Comparison of ENCODE assay signal across 10 cellular contexts in genomic region chrX:124736553-124737240, GRCh38.
DNase-seq lines count a peak whose midpoint lies in the region; ATAC-seq and TF ChIP-seq lines count a peak whose summit lies in the region.
"Had no signal": no experiment of that assay in that cellular context is flagged by ENCODE, and none has a peak within 500 bp of the region (broad histone marks: within the 10 kb centered on the region; RNA-seq: fewer than 3 reads in every experiment).

No MANE protein-coding gene starts in this region.

- 53 to 59% methylated on average over 4 of the region's 9 CpGs for WGBS in gastroesophageal sphincter (ENCODE audit: low coverage in 1 of 2), 2 donors

- no peak overlapping the region for H3K9ac ChIP-seq in neural progenitor cell

- TF ChIP-seq CTCF in neural progenitor cell (IDR thresholded peaks at IDR 0.05) (no peak), gastroesophageal sphincter (IDR thresholded peaks at IDR 0.05) (no peak), osteocyte (IDR thresholded peaks at IDR 0.05) (no peak)

- H3K27ac Mint-ChIP-seq in CD8-positive, alpha-beta memory T cell: peak overlapping the region; percentile 62 to 94 (median 80)
- H3K27ac Mint-ChIP-seq in neural progenitor cell (no peak overlapping the region), osteocyte (ENCODE audit: unreplicated experiment) (no peak overlapping the region)

- ATAC-seq in gastroesophageal sphincter (no peak), GM19463 (IDR thresholded peaks at IDR 0.05; ENCODE audit: unreplicated experiment) (no peak)
- ATAC-seq: GM12878 had no signal

- no peaks in the 10 kb centered on the region for H3K79me2 ChIP-seq in neural progenitor cell (ENCODE audit: low read depth)

- H3K4me2 ChIP-seq in neural progenitor cell: no peak overlapping the region

- no peak for TF ChIP-seq EP300 in gastroesophageal sphincter (IDR thresholded peaks at IDR 0.05)

- no peaks in the 10 kb centered on the region for H3K27me3 ChIP-seq in CD8-positive, alpha-beta memory T cell (ENCODE audit: insufficient read depth, low read length, poor library complexity, severe bottlenecking)
- H3K27me3 ChIP-seq in neural progenitor cell (no peaks in the 10 kb centered on the region), gastroesophageal sphincter (no peaks in the 10 kb centered on the region)
- H3K27me3 ChIP-seq: right atrium auricular region had no signal

- H3K27ac ChIP-seq in CD8-positive, alpha-beta memory T cell (ENCODE audit: low read depth, low read length): no peak overlapping the region
- H3K27ac ChIP-seq in neural progenitor cell (no peak overlapping the region), gastroesophageal sphincter (no peak overlapping the region)
- H3K27ac ChIP-seq: right atrium auricular region had no signal

- H3K4me3 Mint-ChIP-seq in CD8-positive, alpha-beta memory T cell: peak overlapping the region; percentile 54 to 80 (median 69)
- no peak overlapping the region for H3K4me3 Mint-ChIP-seq in neural progenitor cell
- H3K4me3 Mint-ChIP-seq in osteocyte (ENCODE audit: unreplicated experiment): no peak overlapping the region

- CTCF ChIA-PET in CD8-positive, alpha-beta memory T cell (lab: Charles Lee): no interaction called here

- H3K4me3 ChIP-seq in CD8-positive, alpha-beta memory T cell (ENCODE audit: low read length): peak overlapping the region; percentile 4
- no peak overlapping the region for H3K4me3 ChIP-seq in neural progenitor cell
- no peak overlapping the region for H3K4me3 ChIP-seq in gastroesophageal sphincter
- H3K4me3 ChIP-seq: GM12878, right atrium auricular region had no signal

- H2AFZ ChIP-seq in neural progenitor cell (replicated peaks): no peak overlapping the region

- peaks cover 18% of the 10 kb centered on the region for H3K4me1 ChIP-seq in CD8-positive, alpha-beta memory T cell (ENCODE audit: insufficient read depth, low read length)
- peaks cover 15% of the 10 kb centered on the region for H3K4me1 ChIP-seq in neural progenitor cell
- no peaks in the 10 kb centered on the region for H3K4me1 ChIP-seq in gastroesophageal sphincter
- H3K4me1 ChIP-seq: right atrium auricular region had no signal

- H3K9me3 Mint-ChIP-seq in CD8-positive, alpha-beta memory T cell: peaks cover 0 to 3% (median 0%) of the 10 kb centered on the region in 5 donors
- no peaks in the 10 kb centered on the region for H3K9me3 Mint-ChIP-seq in neural progenitor cell
- H3K9me3 Mint-ChIP-seq in osteocyte (ENCODE audit: unreplicated experiment): no peaks in the 10 kb centered on the region

- peaks cover 0 to 2% (median 0%) of the 10 kb centered on the region in 3 donors for H3K36me3 Mint-ChIP-seq in CD8-positive, alpha-beta memory T cell
- no peaks in the 10 kb centered on the region for H3K36me3 Mint-ChIP-seq in neural progenitor cell
- no peaks in the 10 kb centered on the region for H3K36me3 Mint-ChIP-seq in osteocyte (ENCODE audit: unreplicated experiment)

- H3K27me3 Mint-ChIP-seq in CD8-positive, alpha-beta memory T cell: peaks cover 0 to 1% of the 10 kb centered on the region in 2 donors
- no peaks in the 10 kb centered on the region for H3K27me3 Mint-ChIP-seq in neural progenitor cell (ENCODE audit: insufficient read depth, low read depth)
- peaks cover 22% of the 10 kb centered on the region for H3K27me3 Mint-ChIP-seq in osteocyte (ENCODE audit: unreplicated experiment)

- H3K9me3 ChIP-seq in CD8-positive, alpha-beta memory T cell (ENCODE audit: low read length): no peaks in the 10 kb centered on the region
- H3K9me3 ChIP-seq in neural progenitor cell (ENCODE audit: low read depth): peaks cover 4% of the 10 kb centered on the region
- no peaks in the 10 kb centered on the region for H3K9me3 ChIP-seq in gastroesophageal sphincter
- H3K9me3 ChIP-seq: right atrium auricular region had no signal

- no peaks in the 10 kb centered on the region for H3F3A ChIP-seq in neural progenitor cell (ENCODE audit: low read depth)

- no peaks in the 10 kb centered on the region for H4K20me1 ChIP-seq in neural progenitor cell (ENCODE audit: low read depth)

- POLR2A ChIA-PET in CD8-positive, alpha-beta memory T cell (lab: Charles Lee): no interaction called here

- H3K4me1 Mint-ChIP-seq in CD8-positive, alpha-beta memory T cell: peaks cover 16 to 54% (median 40%) of the 10 kb centered on the region in 3 donors
- H3K4me1 Mint-ChIP-seq in neural progenitor cell (peaks cover 15% of the 10 kb centered on the region), osteocyte (ENCODE audit: unreplicated experiment) (no peaks in the 10 kb centered on the region)

- H3K36me3 ChIP-seq in CD8-positive, alpha-beta memory T cell (ENCODE audit: insufficient read depth, low read length): no peaks in the 10 kb centered on the region
- H3K36me3 ChIP-seq in neural progenitor cell (no peaks in the 10 kb centered on the region), gastroesophageal sphincter (no peaks in the 10 kb centered on the region)
- H3K36me3 ChIP-seq: right atrium auricular region had no signal

- peak; percentile 3 to 74 (median 67) for DNase-seq in CD8-positive, alpha-beta memory T cell
- DNase-seq in T-helper 1 cell: peak; percentile 5 to 53 (median 22)
- DNase-seq in activated naive CD4-positive, alpha-beta T cell (lab: John Stamatoyannopoulos, UW): peak in 3 of 4 experiments; percentile 12 to 61 (median 23)
- DNase-seq in neural progenitor cell (ENCODE audit: low spot score): peak; percentile 60
- no peak for DNase-seq in NCI-H524 treated with DMSO at 0.1 percent for 48 hours (lab: John Stamatoyannopoulos, UW)
- no peak for DNase-seq in osteocyte (ENCODE audit: extremely low spot score, unreplicated experiment)

- no peak for TF ChIP-seq POLR2A in gastroesophageal sphincter (IDR thresholded peaks at IDR 0.05)

Comparison
In these comparisons a context has a peak if more than half of its experiments do, and no peak if none do; other contexts are left out.
1. DNase-seq: peak in CD8-positive, alpha-beta memory T cell (5 of 5), T-helper 1 cell (5 of 5), activated naive CD4-positive, alpha-beta T cell (3 of 4) and neural progenitor cell (single experiment); none in NCI-H524 treated with DMSO at 0.1 percent for 48 hours (single experiment) and osteocyte (single experiment).
2. H3K27ac Mint-ChIP-seq: peak in CD8-positive, alpha-beta memory T cell (8 of 8); none in neural progenitor cell (single experiment) and osteocyte (single experiment).
3. H3K4me3 Mint-ChIP-seq: peak in CD8-positive, alpha-beta memory T cell (7 of 7); none in neural progenitor cell (single experiment) and osteocyte (single experiment).